In genomic region chr1:115655916-115656315, GRCh38 we compare ENCODE assay signal across 12 cellular contexts.
"Had no signal": no experiment of that assay in that cellular context is flagged by ENCODE, and none has a peak within 500 bp of the region (broad histone marks: within the 10 kb centered on the region; RNA-seq: fewer than 3 reads in every experiment).

No MANE protein-coding gene starts in this region.

- ATAC-seq: stimulated activated naive CD8-positive, alpha-beta T cell treated with anti-CD3 and anti-CD28 coated beads, Interleukin-15, amount 100 ng/mL, for 72 hours had no signal

- H3K27me3 ChIP-seq: vagina had no signal

- H3K4me3 ChIP-seq: vagina had no signal

- H3K27ac Mint-ChIP-seq: activated naive CD8-positive, alpha-beta T cell treated with anti-CD3 and anti-CD28 coated beads, Interleukin-2, amount 10 ng/mL, durations not matched to agents 7 days and 5 days; activated T-cell treated with anti-CD3 and anti-CD28 coated beads, Interleukin-2, amount 50 U/mL, for 24 hours had no signal

- DNase-seq: activated CD4-positive, alpha-beta T cell treated with anti-CD3 and anti-CD28 coated beads, Interleukin-2, amount 10 ng/mL, durations not matched to agents 24 days and 14 days; activated gamma-delta T cell treated with Interleukin-2 at 50 U/mL for 16 hours; activated naive CD8-positive, alpha-beta T cell treated with anti-CD3 and anti-CD28 coated beads, Interleukin-2, amount 10 ng/mL, durations not matched to agents 7 days and 5 days; activated T-cell treated with anti-CD3 and anti-CD28 coated beads, Interleukin-2, amount 50 U/mL, for 24 hours; effector CD8-positive, alpha-beta T cell; hippocampal formation; kidney glomerular epithelial cell; retina; stimulated activated CD4-positive, alpha-beta T cell treated with anti-CD3 and anti-CD28 coated beads, Interleukin-4, amount 100 ng/mL, for 4 hours; stimulated activated naive CD8-positive, alpha-beta T cell treated with anti-CD3 and anti-CD28 coated beads, Interleukin-15, amount 100 ng/mL, for 72 hours had no signal

- H3K9me3 Mint-ChIP-seq: activated CD4-positive, alpha-beta T cell treated with anti-CD3 and anti-CD28 coated beads, Interleukin-2, amount 10 ng/mL, durations not matched to agents 24 days and 14 days; activated naive CD8-positive, alpha-beta T cell treated with anti-CD3 and anti-CD28 coated beads, Interleukin-2, amount 10 ng/mL, durations not matched to agents 7 days and 5 days; activated T-cell treated with anti-CD3 and anti-CD28 coated beads, Interleukin-2, amount 50 U/mL, for 24 hours; mesothelial cell of epicardium had no signal

- H3K27me3 Mint-ChIP-seq: activated CD4-positive, alpha-beta T cell treated with anti-CD3 and anti-CD28 coated beads, Interleukin-2, amount 10 ng/mL, durations not matched to agents 24 days and 14 days; activated naive CD8-positive, alpha-beta T cell treated with anti-CD3 and anti-CD28 coated beads, Interleukin-2, amount 10 ng/mL, durations not matched to agents 7 days and 5 days had no signal

- H3K9me3 ChIP-seq: vagina had no signal

- H3K4me3 Mint-ChIP-seq: activated naive CD8-positive, alpha-beta T cell treated with anti-CD3 and anti-CD28 coated beads, Interleukin-2, amount 10 ng/mL, durations not matched to agents 7 days and 5 days; activated T-cell treated with anti-CD3 and anti-CD28 coated beads, Interleukin-2, amount 50 U/mL, for 24 hours; mesothelial cell of epicardium; stimulated activated naive CD8-positive, alpha-beta T cell treated with anti-CD3 and anti-CD28 coated beads, Interleukin-15, amount 100 ng/mL, for 72 hours had no signal
